ENCODE assay signal across 8 cellular contexts in genomic region chr11:22875869-22876473, GRCh38. TPM values are rescaled to one million over a fixed set of nuclear protein-coding genes. Genes with fewer than 3 reads are reported as not detected.
A peak's percentile ranks its signal among the peaks of the same experiment; 100 is the strongest.
DNase-seq lines count a peak whose midpoint lies in the region; ATAC-seq and TF ChIP-seq lines count a peak whose summit lies in the region.

No MANE protein-coding gene starts in this region.

- H3K36me3 Mint-ChIP-seq in mesothelial cell of epicardium: no peaks in the 10 kb centered on the region
- no peaks in the 10 kb centered on the region for H3K36me3 Mint-ChIP-seq in stimulated activated effector memory CD8-positive, alpha-beta T cell treated with anti-CD3 and anti-CD28 coated beads, Interleukin-12 subunit alpha, Interleukin-12 subunit beta, amount 100 ng/mL, for 72 hours

- ATAC-seq in GM21381 (IDR thresholded peaks at IDR 0.05; ENCODE audit: unreplicated experiment): peak; percentile 98
- peak; percentile 86 for ATAC-seq in stimulated activated effector memory CD8-positive, alpha-beta T cell treated with anti-CD3 and anti-CD28 coated beads, Interleukin-12 subunit alpha, Interleukin-12 subunit beta, amount 100 ng/mL, for 72 hours

- H3K4me3 Mint-ChIP-seq in mesothelial cell of epicardium: no peak overlapping the region
- H3K4me3 Mint-ChIP-seq in stimulated activated effector memory CD8-positive, alpha-beta T cell treated with anti-CD3 and anti-CD28 coated beads, Interleukin-12 subunit alpha, Interleukin-12 subunit beta, amount 100 ng/mL, for 72 hours: no peak overlapping the region

- DNase-seq in DMS153 (lab: John Stamatoyannopoulos, UW) (peak; percentile 79), HK-2 (ENCODE audit: unreplicated experiment) (peak; percentile 34), NCI-H748 (lab: John Stamatoyannopoulos, UW; ENCODE audit: unreplicated experiment) (peak; percentile 87), mesothelial cell of epicardium (ENCODE audit: low spot score in 2 of 2, unreplicated experiment in 2 of 2) (peak; percentile 26 to 63)
- peak; percentile 51 for DNase-seq in activated CD4-positive, alpha-beta T cell treated with anti-CD3 and anti-CD28 coated beads, Interleukin-2, amount 50 U/mL, for 1 hour
- DNase-seq in effector CD8-positive, alpha-beta T cell (lab: John Stamatoyannopoulos, UW): peak; percentile 27
- DNase-seq in stimulated activated effector memory CD8-positive, alpha-beta T cell treated with anti-CD3 and anti-CD28 coated beads, Interleukin-12 subunit alpha, Interleukin-12 subunit beta, amount 100 ng/mL, for 72 hours (ENCODE audit: low spot score in 2 of 2): peak; percentile 30 to 68

- H3K27ac Mint-ChIP-seq in mesothelial cell of epicardium: no peak overlapping the region
- H3K27ac Mint-ChIP-seq in stimulated activated effector memory CD8-positive, alpha-beta T cell treated with anti-CD3 and anti-CD28 coated beads, Interleukin-12 subunit alpha, Interleukin-12 subunit beta, amount 100 ng/mL, for 72 hours: no peak overlapping the region

- H3K9me3 Mint-ChIP-seq in mesothelial cell of epicardium: no peaks in the 10 kb centered on the region
- no peaks in the 10 kb centered on the region for H3K9me3 Mint-ChIP-seq in stimulated activated effector memory CD8-positive, alpha-beta T cell treated with anti-CD3 and anti-CD28 coated beads, Interleukin-12 subunit alpha, Interleukin-12 subunit beta, amount 100 ng/mL, for 72 hours

- peaks cover 1% of the 10 kb centered on the region for H3K27me3 Mint-ChIP-seq in mesothelial cell of epicardium (ENCODE audit: low read depth)

- H3K4me1 Mint-ChIP-seq in mesothelial cell of epicardium: peaks cover 10% of the 10 kb centered on the region
- H3K4me1 Mint-ChIP-seq in stimulated activated effector memory CD8-positive, alpha-beta T cell treated with anti-CD3 and anti-CD28 coated beads, Interleukin-12 subunit alpha, Interleukin-12 subunit beta, amount 100 ng/mL, for 72 hours: no peaks in the 10 kb centered on the region

- TF ChIP-seq CTCF in mesothelial cell of epicardium (IDR thresholded peaks at IDR 0.05; ENCODE audit: unreplicated experiment): peak; percentile 92

RNA-seq across cellular contexts. Expression of gene CCDC179, which starts 15.7 kb away (rescaled TPM):
- total RNA-seq in mesothelial cell of epicardium: not detected in 3 replicates

RNA-seq across cellular contexts. Expression of gene SVIP, which starts 46.4 kb away (rescaled TPM):
- 17.0 to 19.9 TPM (median 19.6 TPM) in 3 replicates for total RNA-seq in mesothelial cell of epicardium

Comparison
In these comparisons a context has a peak if more than half of its experiments do, and no peak if none do; other contexts are left out.
1. Peak in every context shown above with its lines: DNase-seq and ATAC-seq.
2. DNase-seq: peak in every context shown above with its lines; median percentile 87 in NCI-H748; 79 in DMS153; 51 in activated CD4-positive, alpha-beta T cell treated with anti-CD3 and anti-CD28 coated beads, Interleukin-2, amount 50 U/mL, for 1 hour; 49 in stimulated activated effector memory CD8-positive, alpha-beta T cell treated with anti-CD3 and anti-CD28 coated beads, Interleukin-12 subunit alpha, Interleukin-12 subunit beta, amount 100 ng/mL, for 72 hours; 44 in mesothelial cell of epicardium; 34 in HK-2; 27 in effector CD8-positive, alpha-beta T cell.